Comparison of ENCODE assay signal across 17 cellular contexts in the genomic region with DNA sequence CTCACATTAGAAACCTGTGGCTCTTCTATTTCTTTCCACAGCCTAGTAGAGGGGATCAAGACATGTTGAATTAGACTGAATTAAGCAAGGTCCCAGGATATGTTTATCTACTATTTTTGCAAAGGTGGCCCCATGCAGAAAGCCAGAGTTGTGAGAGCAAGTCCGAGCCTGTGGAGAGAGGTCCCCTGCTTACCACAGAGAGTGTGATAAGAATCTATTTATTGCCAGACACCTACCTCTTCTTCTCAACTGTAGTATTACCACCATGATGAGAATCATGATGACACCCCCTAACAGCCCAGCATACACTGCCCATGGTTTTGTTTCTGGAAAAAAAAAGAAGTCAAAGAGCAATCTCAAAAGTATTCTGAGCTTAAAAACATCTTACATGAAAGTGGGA. TPM values are rescaled to one million over a fixed set of nuclear protein-coding genes. Genes with fewer than 3 reads are reported as not detected.
DNase-seq lines count a peak whose midpoint lies in the region; ATAC-seq, FAIRE-seq and TF ChIP-seq lines count a peak whose summit lies in the region.
"Had no signal": no experiment of that assay in that cellular context is flagged by ENCODE, and none has a peak within 500 bp of the region (broad histone marks: within the 10 kb centered on the region; RNA-seq: fewer than 3 reads in every experiment).

No MANE protein-coding gene starts in this region.

- H3K4me1 ChIP-seq in BLaER1 treated with 17β-estradiol and CSF1 and Interleukin-3, amounts not matched to agents 10 nM and 100 nM = peaks cover 75 to 94% (median 77%) of the 10 kb centered on the region in 10 experiments
- H3K4me1 ChIP-seq in MM.1S (ENCODE audit: low read length) (peaks cover 52% of the 10 kb centered on the region), adrenal gland (replicated peaks in 1 of 2) (no peaks in the 10 kb centered on the region)

- H3K4me1 Mint-ChIP-seq in activated naive CD8-positive, alpha-beta T cell treated with anti-CD3 and anti-CD28 coated beads, Interleukin-2, amount 50 U/mL, for 24 hours = peaks cover 94% of the 10 kb centered on the region

- no peak for TF ChIP-seq CTCF in MM.1S (IDR thresholded peaks at IDR 0.05; ENCODE audit: low read length)
- TF ChIP-seq CTCF in adrenal gland (IDR thresholded peaks at IDR 0.05) = no peak

- DNase-seq in GM12892 (ENCODE audit: insufficient read length) (no peak), MM.1S (peak; percentile 40), adrenal gland (no peak), cortex of kidney (lab: John Stamatoyannopoulos, UW) (no peak), NCI-H187 (lab: John Stamatoyannopoulos, UW) (no peak), NOMO-1 treated with DMSO at 0.1 percent for 48 hours (lab: John Stamatoyannopoulos, UW; ENCODE audit: unreplicated experiment) (no peak)
- DNase-seq in activated naive CD8-positive, alpha-beta T cell treated with anti-CD3 and anti-CD28 coated beads, Interleukin-2, amount 50 U/mL, for 24 hours = no peak
- DNase-seq: activated gamma-delta T cell, erythroblast, hippocampal formation, NCI-H2029, right cardiac atrium had no signal

- H3K36me3 Mint-ChIP-seq in activated naive CD8-positive, alpha-beta T cell treated with anti-CD3 and anti-CD28 coated beads, Interleukin-2, amount 50 U/mL, for 24 hours (ENCODE audit: low read depth) = peaks cover 87% of the 10 kb centered on the region

- peak; percentile 92 for FAIRE-seq in GM12892 (lab: Jason Lieb, UNC)

- H3K27ac ChIP-seq in BLaER1 treated with 17β-estradiol and CSF1 and Interleukin-3, amounts not matched to agents 10 nM and 100 nM = peak overlapping the region in 8 of 11 experiments; percentile 61 to 79 (median 70); a peak in 16 of 22 replicates
- H3K27ac ChIP-seq in MM.1S (ENCODE audit: low read length) (peak overlapping the region; percentile 57; the same call in 1 of the 2 replicates), adrenal gland (no peak overlapping the region)
- H3K27ac ChIP-seq: KMS-11 had no signal

- H3K79me2 ChIP-seq in MM.1S (ENCODE audit: low read length) = no peaks in the 10 kb centered on the region

- WGBS in adrenal gland, 4 donors = 55 to 75% (median 61%) methylated on average over 1 of the region's 1 CpG

- peak overlapping the region in 4 of 10 experiments; percentile 27 to 52 (median 32); a peak in 9 of 20 replicates for H3K4me3 ChIP-seq in BLaER1 treated with 17β-estradiol and CSF1 and Interleukin-3, amounts not matched to agents 10 nM and 100 nM
- H3K4me3 ChIP-seq in MM.1S (ENCODE audit: low read length) (no peak overlapping the region), adrenal gland (no peak overlapping the region)

- H3K27me3 ChIP-seq in BLaER1 treated with 17β-estradiol and CSF1 and Interleukin-3, amounts not matched to agents 10 nM and 100 nM = no peaks in the 10 kb centered on the region
- no peaks in the 10 kb centered on the region for H3K27me3 ChIP-seq in MM.1S (replicated peaks; ENCODE audit: insufficient read depth, low read length)
- H3K27me3 ChIP-seq in adrenal gland = no peaks in the 10 kb centered on the region

- no peaks in the 10 kb centered on the region for H3K9me2 ChIP-seq in MM.1S (replicated peaks; ENCODE audit: insufficient read depth, low read length)

- H2AFZ ChIP-seq in MM.1S (ENCODE audit: low read length) = peak overlapping the region; percentile 44

- peak overlapping the region in 5 of 11 experiments; percentile 38 to 70 (median 66); a peak in 10 of 22 replicates for H3K9ac ChIP-seq in BLaER1 treated with 17β-estradiol and CSF1 and Interleukin-3, amounts not matched to agents 10 nM and 100 nM
- peak overlapping the region; percentile 4; the same call in 1 of the 2 replicates for H3K9ac ChIP-seq in MM.1S (ENCODE audit: low read length)
- H3K9ac ChIP-seq: KMS-11 had no signal

- peaks cover 7 to 15% (median 10%) of the 10 kb centered on the region in 11 experiments; a peak in 18 of 22 replicates for H3K9me3 ChIP-seq in BLaER1 treated with 17β-estradiol and CSF1 and Interleukin-3, amounts not matched to agents 10 nM and 100 nM (replicated peaks in 1 of 11)
- no peaks in the 10 kb centered on the region for H3K9me3 ChIP-seq in MM.1S (replicated peaks; ENCODE audit: insufficient read depth, low read length)
- H3K9me3 ChIP-seq in adrenal gland (replicated peaks in 1 of 3) = no peaks in the 10 kb centered on the region

- H3F3A ChIP-seq in MM.1S (ENCODE audit: insufficient read depth, low read length) = peaks cover 9% of the 10 kb centered on the region; the same call in 1 of the 2 replicates

- H3K27me3 Mint-ChIP-seq in activated naive CD8-positive, alpha-beta T cell treated with anti-CD3 and anti-CD28 coated beads, Interleukin-2, amount 50 U/mL, for 24 hours = no peaks in the 10 kb centered on the region

- H3K9me3 Mint-ChIP-seq in activated naive CD8-positive, alpha-beta T cell treated with anti-CD3 and anti-CD28 coated beads, Interleukin-2, amount 50 U/mL, for 24 hours = no peaks in the 10 kb centered on the region

- no peaks in the 10 kb centered on the region for H4K20me1 ChIP-seq in BLaER1 treated with 17β-estradiol and CSF1 and Interleukin-3, amounts not matched to agents 10 nM and 100 nM
- H4K20me1 ChIP-seq in MM.1S (ENCODE audit: insufficient read depth, low read length) = no peaks in the 10 kb centered on the region

- TF ChIP-seq POLR2A in GM12892 (IDR thresholded peaks at IDR 0.05; ENCODE audit: low read depth, low read length) (no peak; the same call in 1 of the 2 replicates), adrenal gland (IDR thresholded peaks at IDR 0.05) (no peak)

- peak; percentile 26 for ATAC-seq in activated naive CD8-positive, alpha-beta T cell treated with anti-CD3 and anti-CD28 coated beads, Interleukin-2, amount 50 U/mL, for 24 hours
- ATAC-seq: right cardiac atrium, WTC11 had no signal

- peak overlapping the region; percentile 99 for H3K27ac Mint-ChIP-seq in activated naive CD8-positive, alpha-beta T cell treated with anti-CD3 and anti-CD28 coated beads, Interleukin-2, amount 50 U/mL, for 24 hours
- H3K27ac Mint-ChIP-seq: WTC11 had no signal

- peak overlapping the region; percentile 66 to 95 (median 86) for H3K4me2 ChIP-seq in BLaER1 treated with 17β-estradiol and CSF1 and Interleukin-3, amounts not matched to agents 10 nM and 100 nM
- H3K4me2 ChIP-seq in MM.1S (ENCODE audit: low read depth, low read length) = peak overlapping the region; percentile 50
- H3K4me2 ChIP-seq: KMS-11 had no signal

- peak overlapping the region; percentile 75 for H3K4me3 Mint-ChIP-seq in activated naive CD8-positive, alpha-beta T cell treated with anti-CD3 and anti-CD28 coated beads, Interleukin-2, amount 50 U/mL, for 24 hours
- H3K4me3 Mint-ChIP-seq: neural crest cell, WTC11 had no signal

- H3K36me3 ChIP-seq in BLaER1 treated with 17β-estradiol and CSF1 and Interleukin-3, amounts not matched to agents 10 nM and 100 nM = peaks cover 14 to 74% (median 25%) of the 10 kb centered on the region in 11 experiments; a peak in 19 of 22 replicates
- H3K36me3 ChIP-seq in MM.1S (replicated peaks; ENCODE audit: insufficient read depth, low read length) = no peaks in the 10 kb centered on the region
- no peaks in the 10 kb centered on the region for H3K36me3 ChIP-seq in adrenal gland (replicated peaks in 1 of 2)

- intact Hi-C loops in adrenal gland (cut with DNase I) = no loop called here

RNA-seq across cellular contexts. Expression of a gene that starts 23.0 kb away (rescaled TPM):
- 244 TPM for polyA plus RNA-seq in GM12892 (2012; ENCODE audit: missing spikeins)
- total RNA-seq in adrenal gland = 1 to 10 TPM in 2 of 8 donors, under 1 TPM in 5, not detected in 1; 0.14 to 1.6 (median 0.42) TPM
- under 1 TPM; 0.07 to 0.16 (median 0.10) TPM for polyA plus RNA-seq in adrenal gland
- total RNA-seq: neural crest cell, SK-MEL-5 had no signal

RNA-seq across cellular contexts. Expression of a gene that starts 44.6 kb away (rescaled TPM):
- 18.7 TPM for polyA plus RNA-seq in GM12892 (2012; ENCODE audit: missing spikeins)
- 10 to 100 TPM in 7 of 8 donors, 1 to 10 TPM in 1; 5.4 to 29.9 (median 14.8) TPM for total RNA-seq in adrenal gland
- polyA plus RNA-seq in adrenal gland = 1 to 10 TPM; 1.0 to 4.0 (median 3.2) TPM
- total RNA-seq: neural crest cell, SK-MEL-5 had no signal

Comparison
In these comparisons a context has a peak if more than half of its experiments do, and no peak if none do; other contexts are left out.
1. H3K27ac ChIP-seq: peak in BLaER1 treated with 17β-estradiol and CSF1 and Interleukin-3, amounts not matched to agents 10 nM and 100 nM (8 of 11) and MM.1S (single experiment); none in adrenal gland (0 of 5).